In genomic region chr15:65077981-65078352, GRCh38 we compare ENCODE assay signal across 8 cellular contexts. TPM values are rescaled to one million over a fixed set of nuclear protein-coding genes. Genes with fewer than 3 reads are reported as not detected.
DNase-seq lines count a peak whose midpoint lies in the region; ATAC-seq, FAIRE-seq and TF ChIP-seq lines count a peak whose summit lies in the region.

No MANE protein-coding gene starts in this region.

- H3K4me1 ChIP-seq in liver (ENCODE audit: control insufficient read depth in 4 of 4, insufficient read depth in 4 of 4, low read length in 3 of 4): peaks cover 0 to 5% (median 2%) of the 10 kb centered on the region in 4 donors

- TF ChIP-seq CTCF in bronchial epithelial cell (IDR thresholded peaks at IDR 0.05; ENCODE audit: insufficient read depth, low read length, severe bottlenecking) (peak; percentile 78), liver (IDR thresholded peaks at IDR 0.05; ENCODE audit: low read depth, low read length, missing input control) (peak; percentile 35)

- no peak overlapping the region for H3K27ac ChIP-seq in liver (ENCODE audit: low read depth in 1 of 2, low read length in 2 of 2)

- H3K27me3 ChIP-seq in bronchial epithelial cell (ENCODE audit: control insufficient read depth, insufficient read depth, low read length): no peaks in the 10 kb centered on the region
- no peaks in the 10 kb centered on the region for H3K27me3 ChIP-seq in liver (ENCODE audit: control insufficient read depth in 4 of 4, insufficient read depth in 4 of 4, low read length in 3 of 4)

- no peaks in the 10 kb centered on the region for H3K36me3 Mint-ChIP-seq in T-helper 2 cell treated with Interferon-gamma antibody and Interleukin-4, amounts not matched to agents 5 μg/mL and 100 μg/mL, for 36 hours (ENCODE audit: low read depth)

- WGBS in liver: 18% methylated on average over 24 of the region's 24 CpGs

- no peaks in the 10 kb centered on the region for H3K9me3 ChIP-seq in liver (ENCODE audit: control insufficient read depth in 4 of 4, low read length in 3 of 4)

- DNase-seq in DMS53 (lab: John Stamatoyannopoulos, UW) (peak; percentile 79), bronchial epithelial cell (ENCODE audit: low read depth) (peak; percentile 26)
- DNase-seq in T-helper 2 cell treated with Interferon-gamma antibody and Interleukin-4, amounts not matched to agents 5 μg/mL and 100 μg/mL, for 36 hours (ENCODE audit: low spot score): peak; percentile 48
- DNase-seq in stimulated activated CD8-positive, alpha-beta memory T cell treated with anti-CD3 and anti-CD28 coated beads, Interleukin-4, amount 100 ng/mL, for 24 hours (ENCODE audit: low read depth): peak; percentile 37

- peaks cover 24% of the 10 kb centered on the region for H3K27me3 Mint-ChIP-seq in T-helper 2 cell treated with Interferon-gamma antibody and Interleukin-4, amounts not matched to agents 5 μg/mL and 100 μg/mL, for 36 hours (ENCODE audit: low read depth)

- H3K4me3 ChIP-seq in bronchial epithelial cell (ENCODE audit: low read depth, low read length) (no peak overlapping the region), liver (ENCODE audit: low read depth in 1 of 3, low read length in 3 of 3) (no peak overlapping the region)

- FAIRE-seq in bronchial epithelial cell (lab: Jason Lieb, UNC): no peak

- H3K4me3 Mint-ChIP-seq in T-helper 2 cell treated with Interferon-gamma antibody and Interleukin-4, amounts not matched to agents 5 μg/mL and 100 μg/mL, for 36 hours: peak overlapping the region; percentile 15

- H3K36me3 ChIP-seq in bronchial epithelial cell (ENCODE audit: control insufficient read depth, insufficient read depth, low read length) (no peaks in the 10 kb centered on the region), liver (ENCODE audit: control insufficient read depth in 4 of 4, insufficient read depth in 3 of 4, low read depth in 1 of 4, low read length in 3 of 4) (no peaks in the 10 kb centered on the region)

- ATAC-seq in GM21526 (IDR thresholded peaks at IDR 0.05; ENCODE audit: low FRiP score, unreplicated experiment) (no peak), GM18502 (IDR thresholded peaks at IDR 0.05; ENCODE audit: poor library complexity, unreplicated experiment) (no peak), HG02678 (IDR thresholded peaks at IDR 0.05; ENCODE audit: unreplicated experiment) (no peak)

- no peaks in the 10 kb centered on the region for H3K9me3 Mint-ChIP-seq in T-helper 2 cell treated with Interferon-gamma antibody and Interleukin-4, amounts not matched to agents 5 μg/mL and 100 μg/mL, for 36 hours

- peaks cover 12% of the 10 kb centered on the region for H3K4me1 Mint-ChIP-seq in T-helper 2 cell treated with Interferon-gamma antibody and Interleukin-4, amounts not matched to agents 5 μg/mL and 100 μg/mL, for 36 hours (ENCODE audit: low read depth)

- H3K9ac ChIP-seq in liver (ENCODE audit: low read depth in 1 of 2, low read length in 2 of 2): no peak overlapping the region

- H3K27ac Mint-ChIP-seq in T-helper 2 cell treated with Interferon-gamma antibody and Interleukin-4, amounts not matched to agents 5 μg/mL and 100 μg/mL, for 36 hours: no peak overlapping the region

- TF ChIP-seq RAD21 in liver (IDR thresholded peaks at IDR 0.05): peak; percentile 64 to 82

TF ChIP-seq in liver, 16 proteins besides CTCF, POLR2A, EP300 and RAD21:
- TF ChIP-seq HNF4A (conservative IDR thresholded peaks at IDR 0.05) (no peak), TAF1 (conservative IDR thresholded peaks at IDR 0.05) (no peak), REST (IDR thresholded peaks at IDR 0.05) (no peak), ZBTB33 (IDR thresholded peaks at IDR 0.05) (no peak), JUND (IDR thresholded peaks at IDR 0.05) (no peak), GABPA (IDR thresholded peaks at IDR 0.05 in 1 of 2, conservative IDR thresholded peaks at IDR 0.05 in 1 of 2) (no peak), FOXA2 (IDR thresholded peaks at IDR 0.05) (no peak), NR2F2 (IDR thresholded peaks at IDR 0.05) (no peak), YY1 (IDR thresholded peaks at IDR 0.05) (no peak), FOXA1 (IDR thresholded peaks at IDR 0.05) (no peak), RXRA (IDR thresholded peaks at IDR 0.05) (no peak)
- TF ChIP-seq, protein P1, sequence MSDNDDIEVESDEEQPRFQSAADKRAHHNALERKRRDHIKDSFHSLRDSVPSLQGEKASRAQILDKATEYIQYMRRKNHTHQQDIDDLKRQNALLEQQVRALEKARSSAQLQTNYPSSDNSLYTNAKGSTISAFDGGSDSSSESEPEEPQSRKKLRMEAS (IDR thresholded peaks at IDR 0.05): no peak
- TF ChIP-seq, protein P2, sequence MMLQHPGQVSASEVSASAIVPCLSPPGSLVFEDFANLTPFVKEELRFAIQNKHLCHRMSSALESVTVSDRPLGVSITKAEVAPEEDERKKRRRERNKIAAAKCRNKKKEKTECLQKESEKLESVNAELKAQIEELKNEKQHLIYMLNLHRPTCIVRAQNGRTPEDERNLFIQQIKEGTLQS (IDR thresholded peaks at IDR 0.05): no peak

RNA-seq across cellular contexts. Expression of gene KBTBD13, which starts 1.4 kb away (rescaled TPM):
- total RNA-seq in bronchial epithelial cell: not detected in 2 replicates
- not detected for total RNA-seq in liver
- not detected for polyA plus RNA-seq in liver

RNA-seq across cellular contexts. Expression of gene RASL12, which starts 10.2 kb away (rescaled TPM):
- total RNA-seq in bronchial epithelial cell (not detected in 2 replicates), liver (under 1 TPM; 0.70 to 0.92 TPM)
- polyA plus RNA-seq in liver: under 1 TPM; 0.50 to 0.57 TPM

RNA-seq across cellular contexts. Expression of gene SLC51B, which starts 32.8 kb away (rescaled TPM):
- total RNA-seq in bronchial epithelial cell: not detected in 2 replicates
- 1 to 10 TPM in 1 of 2 donors, under 1 TPM in 1; 0.25 to 2.1 TPM for total RNA-seq in liver
- 1 to 10 TPM in 1 of 2 donors, under 1 TPM in 1; 0.33 to 1.9 TPM for polyA plus RNA-seq in liver

RNA-seq across cellular contexts. Expression of gene UBAP1L, which starts 37.0 kb away (rescaled TPM):
- total RNA-seq in bronchial epithelial cell (1.3 and 2.0 TPM in 2 replicates), liver (1 to 10 TPM in 1 of 2 donors, under 1 TPM in 1; 0.79 to 6.9 TPM)
- polyA plus RNA-seq in liver: 1 to 10 TPM in 1 of 2 donors, under 1 TPM in 1; 0.57 to 1.0 TPM

RNA-seq across cellular contexts. Expression of gene MTFMT, which starts 48.5 kb away (rescaled TPM):
- total RNA-seq in bronchial epithelial cell (10.4 and 17.4 TPM in 2 replicates), liver (10 to 100 TPM in 1 of 2 donors, 1 to 10 TPM in 1; 6.8 to 14.7 TPM)
- polyA plus RNA-seq in liver: 1 to 10 TPM; 8.1 to 8.7 TPM

Comparison
In these comparisons a context has a peak if more than half of its experiments do, and no peak if none do; other contexts are left out.
1. DNase-seq: peak in every context shown above with its lines; median percentile 79 in DMS53; 48 in T-helper 2 cell treated with Interferon-gamma antibody and Interleukin-4, amounts not matched to agents 5 μg/mL and 100 μg/mL, for 36 hours; 37 in stimulated activated CD8-positive, alpha-beta memory T cell treated with anti-CD3 and anti-CD28 coated beads, Interleukin-4, amount 100 ng/mL, for 24 hours; 26 in bronchial epithelial cell.